10 cellular contexts compared by ENCODE assay signal in the genomic region with DNA sequence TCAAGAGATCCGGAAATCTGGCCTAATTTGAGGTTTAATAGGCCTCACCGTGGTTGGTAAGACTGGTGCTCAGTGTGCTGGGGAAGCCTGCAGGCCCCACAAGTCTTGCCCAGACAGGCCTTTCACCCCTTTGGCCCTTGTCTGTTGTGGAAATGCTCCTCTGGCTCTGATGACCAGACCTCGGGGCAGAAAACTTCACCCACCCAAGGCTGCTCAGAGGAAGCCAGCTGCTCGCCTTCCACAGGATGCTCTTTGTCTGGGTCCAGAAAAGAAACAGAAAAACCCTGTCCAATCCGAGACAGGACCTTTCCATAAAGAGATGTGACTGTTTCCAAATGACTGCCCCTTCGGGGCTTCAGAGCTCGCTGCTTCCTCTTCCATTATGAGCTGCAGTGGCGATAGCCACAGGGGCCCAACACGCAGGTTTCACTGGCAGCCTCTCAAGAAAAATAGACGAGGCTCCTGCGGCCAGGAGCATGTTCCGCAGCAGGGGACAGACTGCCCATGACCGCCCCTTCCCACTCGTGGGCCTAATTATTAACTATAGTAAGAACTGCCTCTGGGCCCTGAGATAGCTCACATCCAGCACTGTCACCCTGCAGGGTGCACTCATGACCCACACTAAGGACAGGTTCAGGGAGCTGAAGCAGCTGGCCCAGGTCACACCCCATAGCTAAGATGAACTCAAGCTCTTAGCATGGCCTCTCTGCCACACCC. TPM values are rescaled to one million over a fixed set of nuclear protein-coding genes. Genes with fewer than 3 reads are reported as not detected.
DNase-seq lines count a peak whose midpoint lies in the region; ATAC-seq lines count a peak whose summit lies in the region.
"Had no signal": no experiment of that assay in that cellular context is flagged by ENCODE, and none has a peak within 500 bp of the region (broad histone marks: within the 10 kb centered on the region; RNA-seq: fewer than 3 reads in every experiment).

No MANE protein-coding gene starts in this region.

- peak; percentile 52 for DNase-seq in midbrain (lab: John Stamatoyannopoulos, UW)
- DNase-seq in NCI-H510A (lab: John Stamatoyannopoulos, UW), result no peak
- DNase-seq in HuH-7 (ENCODE audit: low spot score), result no peak
- no peak for DNase-seq in SIG-M5 (lab: John Stamatoyannopoulos, UW)
- no peak for DNase-seq in cardiac septum (ENCODE audit: low spot score)

- intact Hi-C loops in cardiac septum (cut with DNase I), result no loop called here

- peak; percentile 47 for ATAC-seq in GM18519 (IDR thresholded peaks at IDR 0.05; ENCODE audit: low FRiP score, unreplicated experiment)
- ATAC-seq in GM21619 (IDR thresholded peaks at IDR 0.05; ENCODE audit: unreplicated experiment), result peak; percentile 72
- ATAC-seq in HG03520 (IDR thresholded peaks at IDR 0.05; ENCODE audit: unreplicated experiment), result peak; percentile 60
- ATAC-seq: SK-N-SH treated with all-trans-retinoic acid at 6 μM for 48 hours had no signal

RNA-seq across cellular contexts. Expression of a gene that starts 6.8 kb away (rescaled TPM):
- 1.5 TPM for total RNA-seq in cardiac septum
- total RNA-seq: Daoy had no signal

RNA-seq across cellular contexts. Expression of a gene that starts 18.1 kb away (rescaled TPM):
- total RNA-seq in cardiac septum, result 121 TPM

RNA-seq across cellular contexts. Expression of a gene that starts 48.9 kb away (rescaled TPM):
- 111 TPM for total RNA-seq in cardiac septum

RNA-seq across cellular contexts. Expression of a gene that starts 51.1 kb away (rescaled TPM):
- 46.9 TPM for total RNA-seq in cardiac septum
